Comparison of ENCODE assay signal across 21 cellular contexts in genomic region chr11:34754171-34754823, GRCh38.
DNase-seq lines count a peak whose midpoint lies in the region; ATAC-seq, FAIRE-seq and TF ChIP-seq lines count a peak whose summit lies in the region.
"Had no signal": no experiment of that assay in that cellular context is flagged by ENCODE, and none has a peak within 500 bp of the region (broad histone marks: within the 10 kb centered on the region; RNA-seq: fewer than 3 reads in every experiment).

No MANE protein-coding gene starts in this region.

- H3K27me3 ChIP-seq in HepG2 (ENCODE audit: control insufficient read depth in 1 of 2, insufficient read depth in 2 of 2, low read length in 2 of 2), result no peaks in the 10 kb centered on the region
- H3K27me3 ChIP-seq in right lobe of liver, result no peaks in the 10 kb centered on the region
- no peaks in the 10 kb centered on the region for H3K27me3 ChIP-seq in foreskin keratinocyte
- H3K27me3 ChIP-seq: SJCRH30 had no signal

- no peak overlapping the region for H2AFZ ChIP-seq in HepG2 (ENCODE audit: low read length)

- no peaks in the 10 kb centered on the region for H3K79me2 ChIP-seq in HepG2 (ENCODE audit: insufficient read depth, low read length)

- no peak for TF ChIP-seq POLR2A in HepG2 (IDR thresholded peaks at IDR 0.05; ENCODE audit: insufficient read depth in 1 of 2, low read depth in 2 of 2, low read length in 2 of 2)
- no peak for TF ChIP-seq POLR2A in right lobe of liver (IDR thresholded peaks at IDR 0.05)

- H3K27me3 Mint-ChIP-seq in natural killer cell (ENCODE audit: low read depth in 2 of 2), result peaks cover 22 to 28% of the 10 kb centered on the region in 2 donors

- no peak for TF ChIP-seq RAD21 in HepG2 (CRISPR knock-in tag; IDR thresholded peaks at IDR 0.05)

- H3K4me1 Mint-ChIP-seq in natural killer cell, result no peaks in the 10 kb centered on the region

- H3K27ac Mint-ChIP-seq in natural killer cell, result no peak overlapping the region
- H3K27ac Mint-ChIP-seq: CD14-positive monocyte had no signal

- no peak overlapping the region for H3K27ac ChIP-seq in HepG2 (ENCODE audit: extremely low read length, insufficient read depth, low read length)
- no peak overlapping the region for H3K27ac ChIP-seq in right lobe of liver
- H3K27ac ChIP-seq in foreskin keratinocyte, result no peak overlapping the region
- H3K27ac ChIP-seq: SJCRH30 had no signal

- no peaks in the 10 kb centered on the region for H3K9me3 Mint-ChIP-seq in natural killer cell
- H3K9me3 Mint-ChIP-seq: CD14-positive monocyte had no signal

- no peak overlapping the region for H3K4me3 Mint-ChIP-seq in natural killer cell
- H3K4me3 Mint-ChIP-seq: CD14-positive monocyte had no signal

- POLR2A ChIA-PET in HepG2 (lab: Yijun Ruan, JAX), result no interaction called here

- intact Hi-C loops in HepG2 (cut with micrococcal nuclease; ENCODE audit: unreplicated experiment), result no loop called here
- intact Hi-C loops in right lobe of liver (cut with DNase I), result no loop called here
- intact Hi-C loops in natural killer cell (cut with micrococcal nuclease), result no loop called here

- ATAC-seq in HepG2 (no peak), right lobe of liver (no peak), esophagus mucosa (peak; percentile 66), foreskin keratinocyte (no peak), natural killer cell (no peak), GM19395 (IDR thresholded peaks at IDR 0.05; ENCODE audit: unreplicated experiment) (no peak), HG03039 (IDR thresholded peaks at IDR 0.05; ENCODE audit: unreplicated experiment) (no peak)
- ATAC-seq: HCT116 had no signal

- TF ChIP-seq EP300 in HepG2 (IDR thresholded peaks at IDR 0.05; ENCODE audit: low read depth in 2 of 2, low read length in 2 of 2) (no peak), HepG2 (CRISPR knock-in tag; IDR thresholded peaks at IDR 0.05; ENCODE audit: borderline replicate concordance) (no peak)

- no peak overlapping the region for H3K4me2 ChIP-seq in HepG2 (ENCODE audit: low read depth, low read length)

- H3K9ac ChIP-seq in HepG2 (ENCODE audit: insufficient read depth, low read depth, low read length), result no peak overlapping the region

- H3K36me3 ChIP-seq in HepG2 (replicated peaks in 1 of 2; ENCODE audit: control insufficient read depth in 1 of 2, insufficient read depth in 2 of 2, low read length in 2 of 2) (no peaks in the 10 kb centered on the region), right lobe of liver (no peaks in the 10 kb centered on the region)
- H3K36me3 ChIP-seq: SJCRH30 had no signal

- CTCF ChIA-PET in HepG2 (lab: Yijun Ruan, JAX; ENCODE audit: low intra/inter-chr PET ratio, low total read pairs), result no interaction called here

- peaks cover 9% of the 10 kb centered on the region; the same call in 1 of the 2 replicates for H3K4me1 ChIP-seq in HepG2 (ENCODE audit: insufficient read depth, low read length)
- peaks cover 0 to 41% (median 3%) of the 10 kb centered on the region in 4 donors for H3K4me1 ChIP-seq in right lobe of liver
- H3K4me1 ChIP-seq in foreskin keratinocyte, result no peaks in the 10 kb centered on the region
- H3K4me1 ChIP-seq: SJCRH30 had no signal

- no peaks in the 10 kb centered on the region for H3K36me3 Mint-ChIP-seq in natural killer cell
- H3K36me3 Mint-ChIP-seq: CD14-positive monocyte had no signal

- no peak for DNase-seq in HepG2 (ENCODE audit: low spot score)
- DNase-seq in right lobe of liver, result no peak
- peak; percentile 20 to 26 for DNase-seq in foreskin keratinocyte
- DNase-seq in natural killer cell, result no peak
- no peak for DNase-seq in NCI-H2107 treated with DMSO at 0.1 percent for 48 hours (lab: John Stamatoyannopoulos, UW; ENCODE audit: unreplicated experiment)
- DNase-seq: COR-L47; DMS153; KBM-7; NCI-H1417 treated with DMSO at 0.1 percent for 48 hours; NCI-H2029 treated with DMSO at 0.1 percent for 48 hours; NCI-H526 treated with DMSO at 0.1 percent for 48 hours; NK-92 treated with Interleukin-12 subunit alpha and Interleukin-12 subunit beta, amount 100 ng/mL, for 24 hours; OCI-M1; RPMI8226; SJCRH30 had no signal

- H4K20me1 ChIP-seq in HepG2 (ENCODE audit: insufficient read depth, low read length), result no peaks in the 10 kb centered on the region

- no TSS peak for BruUV-seq in HepG2 (replicated peaks; lab: Mats Ljungman, UMichigan)

- no peak for TF ChIP-seq CTCF in HepG2 (CRISPR knock-in tag; IDR thresholded peaks at IDR 0.05)
- TF ChIP-seq CTCF in right lobe of liver (IDR thresholded peaks at IDR 0.05), result no peak
- TF ChIP-seq CTCF in foreskin keratinocyte (conservative IDR thresholded peaks at IDR 0.05), result no peak
- no peak for TF ChIP-seq CTCF in natural killer cell (IDR thresholded peaks at IDR 0.05)

- WGBS in HepG2 (ENCODE audit: low lambda C conversion rate), result 60% methylated on average over 8 of the region's 8 CpGs
- 70% methylated on average over 8 of the region's 8 CpGs for WGBS in right lobe of liver (ENCODE audit: insufficient coverage, low coverage, low lambda C conversion rate, missing lambda C conversion rate)

- in situ Hi-C loops in HepG2 (cut with HindIII; ENCODE audit: extremely low pct_ligation_motif_present, low pct_unique_long_range_greater_than_20kb), result no loop called here

- H3K9me3 ChIP-seq in HepG2 (ENCODE audit: low read length), result no peaks in the 10 kb centered on the region
- no peaks in the 10 kb centered on the region for H3K9me3 ChIP-seq in right lobe of liver
- H3K9me3 ChIP-seq: SJCRH30 had no signal

- no peak for FAIRE-seq in HepG2 (lab: Jason Lieb, UNC)
- FAIRE-seq: A204.1 had no signal

- H3K4me3 ChIP-seq in HepG2 (replicated peaks in 1 of 3; ENCODE audit: insufficient read depth in 1 of 3, low read depth in 2 of 3, low read length in 3 of 3) (no peak overlapping the region), right lobe of liver (no peak overlapping the region)
- H3K4me3 ChIP-seq: SJCRH30 had no signal

TF ChIP-seq in HepG2, 621 proteins besides CTCF, POLR2A, EP300 and RAD21:
- peak; percentile 66 for TF ChIP-seq ZNF629 (CRISPR knock-in tag; conservative IDR thresholded peaks at IDR 0.05)
- TF ChIP-seq SMYD3 (CRISPR knock-in tag; IDR thresholded peaks at IDR 0.05), result no peak

Comparison
In these comparisons a context has a peak if more than half of its experiments do, and no peak if none do; other contexts are left out.
1. DNase-seq: peak in foreskin keratinocyte (2 of 2); none in HepG2 (single experiment), right lobe of liver (0 of 3), natural killer cell (single experiment) and NCI-H2107 treated with DMSO at 0.1 percent for 48 hours (single experiment).